ENCODE assay signal across 19 cellular contexts in genomic region chr13:41651413-41652068, GRCh38.
DNase-seq lines count a peak whose midpoint lies in the region; ATAC-seq and TF ChIP-seq lines count a peak whose summit lies in the region.
"Had no signal": no experiment of that assay in that cellular context is flagged by ENCODE, and none has a peak within 500 bp of the region (broad histone marks: within the 10 kb centered on the region; RNA-seq: fewer than 3 reads in every experiment).

No MANE protein-coding gene starts in this region.

- no peak overlapping the region for H2BK12ac ChIP-seq in trophoblast cell (ENCODE audit: low read length)

- no peaks in the 10 kb centered on the region for H3K9me3 ChIP-seq in Caco-2
- H3K9me3 ChIP-seq in trophoblast cell (ENCODE audit: insufficient read depth, low read depth, low read length): no peaks in the 10 kb centered on the region
- H3K9me3 ChIP-seq in uterus: no peaks in the 10 kb centered on the region

- intact Hi-C loops in Caco-2 (cut with micrococcal nuclease; ENCODE audit: unreplicated experiment) (loop anchor here (1.0 to 2.0 kb wide), 4 partner anchors 192 to 299 kb away; no protein-coding TSS in a partner anchor), dorsolateral prefrontal cortex (cut with DNase I) (loop anchor here (5.0 to 10.0 kb wide), 8 partner anchors 39 to 297 kb away; partner anchors contain the start of gene RGCC (in 2 of the 2)), natural killer cell (cut with micrococcal nuclease) (loop anchor here (1.0 kb wide), 1 partner anchor 298 kb away; no protein-coding TSS in a partner anchor), uterus (cut with DNase I; ENCODE audit: low total_unique reads) (loop anchor here (10.0 kb wide), 1 partner anchor 297 kb away; no protein-coding TSS in a partner anchor)

- H2AFZ ChIP-seq in trophoblast cell (ENCODE audit: insufficient read depth, low read length, poor library complexity): no peak overlapping the region

- peaks cover 60% of the 10 kb centered on the region for H3K4me1 ChIP-seq in Caco-2
- peaks cover 4 to 8% of the 10 kb centered on the region in 2 experiments for H3K4me1 ChIP-seq in trophoblast cell (ENCODE audit: control insufficient read depth in 1 of 2, insufficient read depth in 2 of 2, low read length in 2 of 2)
- H3K4me1 ChIP-seq in uterus: no peaks in the 10 kb centered on the region

- H3K4me3 Mint-ChIP-seq in Caco-2 (ENCODE audit: unreplicated experiment) (no peak overlapping the region), natural killer cell (no peak overlapping the region)
- H3K4me3 Mint-ChIP-seq: B cell, H9 had no signal

- WGBS in trophoblast cell (ENCODE audit: extremely low coverage, insufficient coverage, insufficient read length): no CpG with 5 or more reads among the region's 1 CpG

- H3K4me2 ChIP-seq in trophoblast cell (ENCODE audit: low read length): no peak overlapping the region

- TF ChIP-seq CTCF in Caco-2 (IDR thresholded peaks at IDR 0.05; ENCODE audit: insufficient read depth in 1 of 2, low read depth in 1 of 2, low read length in 1 of 2, severe bottlenecking in 1 of 2, unreplicated experiment in 1 of 2) (no peak), NB4 (IDR thresholded peaks at IDR 0.05; ENCODE audit: low read depth, low read length) (no peak), dorsolateral prefrontal cortex (IDR thresholded peaks at IDR 0.05 in 54 of 56, conservative IDR thresholded peaks at IDR 0.05 in 2 of 56; ENCODE audit: low read depth in 1 of 56, partially characterized antibody in 56 of 56) (no peak), natural killer cell (IDR thresholded peaks at IDR 0.05) (no peak), uterus (IDR thresholded peaks at IDR 0.05) (no peak)

- H3K14ac ChIP-seq in trophoblast cell (ENCODE audit: low read length): no peak overlapping the region

- H3K4me3 ChIP-seq in Caco-2 (ENCODE audit: low read depth, low read length): no peak overlapping the region
- H3K4me3 ChIP-seq in NB4 (ENCODE audit: low read depth, low read length): no peak overlapping the region
- H3K4me3 ChIP-seq in dorsolateral prefrontal cortex: no peak overlapping the region
- H3K4me3 ChIP-seq in trophoblast cell (ENCODE audit: low read depth, low read length): no peak overlapping the region
- H3K4me3 ChIP-seq in uterus: no peak overlapping the region

- H3K36me3 ChIP-seq in Caco-2 (ENCODE audit: control insufficient read depth, insufficient read depth, low read length): no peaks in the 10 kb centered on the region
- H3K36me3 ChIP-seq in trophoblast cell (ENCODE audit: control insufficient read depth in 1 of 2, insufficient read depth in 2 of 2, low read length in 2 of 2): no peaks in the 10 kb centered on the region
- H3K36me3 ChIP-seq in uterus: no peaks in the 10 kb centered on the region

- no peak overlapping the region for H2BK5ac ChIP-seq in trophoblast cell (ENCODE audit: low read depth, low read length, poor library complexity)

- CTCF ChIA-PET in Caco-2 (lab: Charles Lee): interaction anchor here (1.7 kb wide), 2 partner anchors 45 to 193 kb away, joined by 9 to 38 read pairs; partner anchors contain the start of gene RGCC

- TF ChIP-seq POLR2A in NB4 (IDR thresholded peaks at IDR 0.05; ENCODE audit: extremely low read depth, insufficient read length): no peak
- TF ChIP-seq POLR2A in uterus (IDR thresholded peaks at IDR 0.05): no peak

- H3K27ac ChIP-seq in dorsolateral prefrontal cortex: peak overlapping the region in 36 of 59 donors; percentile 2 to 77 (median 49)
- no peak overlapping the region for H3K27ac ChIP-seq in trophoblast cell (ENCODE audit: low read depth, low read length)
- H3K27ac ChIP-seq in uterus: peak overlapping the region in 1 of 2 donors; percentile 29

- H3K9me3 Mint-ChIP-seq in Caco-2 (ENCODE audit: unreplicated experiment) (no peaks in the 10 kb centered on the region), natural killer cell (no peaks in the 10 kb centered on the region)

- H3K36me3 Mint-ChIP-seq in Caco-2 (ENCODE audit: insufficient read depth, unreplicated experiment) (peaks cover 18% of the 10 kb centered on the region), natural killer cell (no peaks in the 10 kb centered on the region)

- DNase-seq in Caco-2 (no peak), NB4 (ENCODE audit: low read depth) (peak; percentile 18), dorsolateral prefrontal cortex (no peak), trophoblast cell (no peak), natural killer cell (no peak), uterus (no peak), NCI-H187 treated with DMSO at 0.1 percent for 48 hours (lab: John Stamatoyannopoulos, UW) (no peak)
- DNase-seq: activated CD4-positive, alpha-beta T cell treated with anti-CD3 and anti-CD28 coated beads, Interleukin-2, amount 50 U/mL, for 4 hours; activated naive CD4-positive, alpha-beta T cell treated with Interleukin-2 at 50 U/mL for 16 hours; anterior cingulate cortex; Calu3; H9; NCI-H1048; NCI-H2029 treated with DMSO at 0.1 percent for 48 hours; NCI-H524; OCI-M1; stimulated activated naive CD4-positive, alpha-beta T cell treated with Interleukin-2 at 50 U/mL for 16 hours; SW 1271 had no signal

- no peak for ATAC-seq in natural killer cell

- POLR2A ChIA-PET in Caco-2 (lab: Charles Lee): interaction anchor here (0.6 kb wide), 1 partner anchor 88 kb away, joined by 3 read pairs; no protein-coding TSS in a partner anchor

- H2BK120ac ChIP-seq in trophoblast cell (ENCODE audit: insufficient read depth, low read length, poor library complexity): no peak overlapping the region

- H3K9ac ChIP-seq in trophoblast cell (ENCODE audit: low read length): no peak overlapping the region

- H2AK5ac ChIP-seq in trophoblast cell (ENCODE audit: low read length): no peak overlapping the region

- H3K23ac ChIP-seq in trophoblast cell (ENCODE audit: low read length): no peak overlapping the region

- BruUV-seq in Caco-2 (replicated peaks; lab: Mats Ljungman, UMichigan): no TSS peak

- H4K91ac ChIP-seq in trophoblast cell (ENCODE audit: low read depth, low read length): peak overlapping the region; percentile 20

- no peaks in the 10 kb centered on the region for H3K79me2 ChIP-seq in trophoblast cell (ENCODE audit: control insufficient read depth, insufficient read depth, low read length, poor library complexity)

- H3K79me1 ChIP-seq in trophoblast cell (ENCODE audit: low read length): peaks cover 15% of the 10 kb centered on the region

- H3K27me3 ChIP-seq in Caco-2 (replicated peaks; ENCODE audit: control insufficient read depth, insufficient read depth, low read length): no peaks in the 10 kb centered on the region
- no peaks in the 10 kb centered on the region for H3K27me3 ChIP-seq in dorsolateral prefrontal cortex
- no peaks in the 10 kb centered on the region for H3K27me3 ChIP-seq in trophoblast cell (ENCODE audit: insufficient read depth, low read length)
- H3K27me3 ChIP-seq in uterus: no peaks in the 10 kb centered on the region

- H3K27ac Mint-ChIP-seq in Caco-2 (ENCODE audit: unreplicated experiment) (peak overlapping the region; percentile 95), natural killer cell (no peak overlapping the region)
- H3K27ac Mint-ChIP-seq: B cell had no signal

- H3K27me3 Mint-ChIP-seq in Caco-2 (ENCODE audit: insufficient read depth, unreplicated experiment) (no peaks in the 10 kb centered on the region), natural killer cell (ENCODE audit: low read depth in 2 of 2) (no peaks in the 10 kb centered on the region)

- H3K18ac ChIP-seq in trophoblast cell (ENCODE audit: low read length): no peak overlapping the region

- H4K12ac ChIP-seq in trophoblast cell (ENCODE audit: low read depth, low read length): no peak overlapping the region

- no peak overlapping the region for H4K8ac ChIP-seq in trophoblast cell (ENCODE audit: low read depth, low read length)

- H3K4me1 Mint-ChIP-seq in Caco-2 (ENCODE audit: low read depth, unreplicated experiment) (peaks cover 29% of the 10 kb centered on the region), natural killer cell (no peaks in the 10 kb centered on the region)

- H3K4ac ChIP-seq in trophoblast cell (ENCODE audit: low read depth, low read length): no peak overlapping the region
